13 cellular contexts compared by ENCODE assay signal in the genomic region with DNA sequence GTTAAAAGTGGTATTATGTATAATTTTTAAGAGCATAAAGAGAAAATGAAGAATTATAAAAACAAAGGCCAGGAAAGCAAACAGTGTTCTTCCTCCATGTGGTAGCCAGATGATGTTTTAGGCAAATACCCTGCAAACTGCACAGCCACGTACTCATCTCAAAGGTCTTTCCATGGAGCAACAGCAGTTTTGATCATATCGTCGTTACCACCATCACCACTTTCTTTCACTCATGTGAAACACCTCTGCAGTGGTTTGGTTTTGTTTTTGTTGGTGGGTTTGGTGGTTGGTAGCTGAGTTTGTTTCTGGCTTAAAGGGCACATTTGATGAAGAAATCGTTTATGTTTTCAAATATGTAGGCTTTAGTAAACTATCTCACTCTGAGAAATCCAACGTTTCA.
DNase-seq lines count a peak whose midpoint lies in the region; ATAC-seq lines count a peak whose summit lies in the region.
"Had no signal": no experiment of that assay in that cellular context is flagged by ENCODE, and none has a peak within 500 bp of the region (broad histone marks: within the 10 kb centered on the region; RNA-seq: fewer than 3 reads in every experiment).

No MANE protein-coding gene starts in this region.

- no peaks in the 10 kb centered on the region for H3K36me3 Mint-ChIP-seq in activated CD4-positive, alpha-beta T cell treated with anti-CD3 and anti-CD28 coated beads, Interleukin-2, amount 10 ng/mL, durations not matched to agents 24 days and 14 days (ENCODE audit: low read depth)
- no peaks in the 10 kb centered on the region for H3K36me3 Mint-ChIP-seq in T-helper 2 cell treated with Interferon-gamma antibody and Interleukin-4, amounts not matched to agents 5 μg/mL and 100 μg/mL, for 36 hours (ENCODE audit: low read depth)
- no peaks in the 10 kb centered on the region for H3K36me3 Mint-ChIP-seq in activated T-helper 17 cell treated with anti-CD3 and anti-CD28 coated beads, Interleukin-2, amount 50 U/mL, for 72 hours (ENCODE audit: low read depth)
- no peaks in the 10 kb centered on the region for H3K36me3 Mint-ChIP-seq in stimulated activated effector memory CD8-positive, alpha-beta T cell treated with anti-CD3 and anti-CD28 coated beads, Interleukin-12 subunit alpha, Interleukin-12 subunit beta, amount 100 ng/mL, for 72 hours
- H3K36me3 Mint-ChIP-seq: CD4-positive, CD25-positive, alpha-beta regulatory T cell; IgD-negative memory B cell had no signal

- H3K9me3 Mint-ChIP-seq in activated CD4-positive, alpha-beta T cell treated with anti-CD3 and anti-CD28 coated beads, Interleukin-2, amount 10 ng/mL, durations not matched to agents 24 days and 14 days, result no peaks in the 10 kb centered on the region
- H3K9me3 Mint-ChIP-seq in T-helper 2 cell treated with Interferon-gamma antibody and Interleukin-4, amounts not matched to agents 5 μg/mL and 100 μg/mL, for 36 hours, result peaks cover 6% of the 10 kb centered on the region
- H3K9me3 Mint-ChIP-seq in activated T-helper 17 cell treated with anti-CD3 and anti-CD28 coated beads, Interleukin-2, amount 50 U/mL, for 72 hours, result no peaks in the 10 kb centered on the region
- no peaks in the 10 kb centered on the region for H3K9me3 Mint-ChIP-seq in stimulated activated effector memory CD8-positive, alpha-beta T cell treated with anti-CD3 and anti-CD28 coated beads, Interleukin-12 subunit alpha, Interleukin-12 subunit beta, amount 100 ng/mL, for 72 hours
- H3K9me3 Mint-ChIP-seq: CD4-positive, CD25-positive, alpha-beta regulatory T cell; IgD-negative memory B cell had no signal

- ATAC-seq in activated T-helper 17 cell treated with anti-CD3 and anti-CD28 coated beads, Interleukin-2, amount 50 U/mL, for 72 hours (replicated peaks), result peak; percentile 45
- ATAC-seq in stimulated activated effector memory CD8-positive, alpha-beta T cell treated with anti-CD3 and anti-CD28 coated beads, Interleukin-12 subunit alpha, Interleukin-12 subunit beta, amount 100 ng/mL, for 72 hours, result peak; percentile 75
- ATAC-seq in GM19452 (IDR thresholded peaks at IDR 0.05; ENCODE audit: unreplicated experiment), result no peak
- no peak for ATAC-seq in HG02642 (IDR thresholded peaks at IDR 0.05; ENCODE audit: poor library complexity, unreplicated experiment)
- ATAC-seq: GM23338 had no signal

- no peak overlapping the region for H3K4me3 Mint-ChIP-seq in activated CD4-positive, alpha-beta T cell treated with anti-CD3 and anti-CD28 coated beads, Interleukin-2, amount 10 ng/mL, durations not matched to agents 24 days and 14 days
- no peak overlapping the region for H3K4me3 Mint-ChIP-seq in T-helper 2 cell treated with Interferon-gamma antibody and Interleukin-4, amounts not matched to agents 5 μg/mL and 100 μg/mL, for 36 hours
- H3K4me3 Mint-ChIP-seq in activated T-helper 17 cell treated with anti-CD3 and anti-CD28 coated beads, Interleukin-2, amount 50 U/mL, for 72 hours, result no peak overlapping the region
- H3K4me3 Mint-ChIP-seq in stimulated activated effector memory CD8-positive, alpha-beta T cell treated with anti-CD3 and anti-CD28 coated beads, Interleukin-12 subunit alpha, Interleukin-12 subunit beta, amount 100 ng/mL, for 72 hours, result peak overlapping the region; percentile 4
- H3K4me3 Mint-ChIP-seq: CD4-positive, CD25-positive, alpha-beta regulatory T cell; GM23338; IgD-negative memory B cell had no signal

- no peaks in the 10 kb centered on the region for H3K27me3 Mint-ChIP-seq in activated CD4-positive, alpha-beta T cell treated with anti-CD3 and anti-CD28 coated beads, Interleukin-2, amount 10 ng/mL, durations not matched to agents 24 days and 14 days
- H3K27me3 Mint-ChIP-seq in T-helper 2 cell treated with Interferon-gamma antibody and Interleukin-4, amounts not matched to agents 5 μg/mL and 100 μg/mL, for 36 hours (ENCODE audit: low read depth), result peaks cover 6% of the 10 kb centered on the region
- H3K27me3 Mint-ChIP-seq in activated T-helper 17 cell treated with anti-CD3 and anti-CD28 coated beads, Interleukin-2, amount 50 U/mL, for 72 hours, result no peaks in the 10 kb centered on the region
- H3K27me3 Mint-ChIP-seq: CD4-positive, CD25-positive, alpha-beta regulatory T cell; IgD-negative memory B cell had no signal

- H3K4me1 Mint-ChIP-seq in activated CD4-positive, alpha-beta T cell treated with anti-CD3 and anti-CD28 coated beads, Interleukin-2, amount 10 ng/mL, durations not matched to agents 24 days and 14 days, result no peaks in the 10 kb centered on the region
- H3K4me1 Mint-ChIP-seq in T-helper 2 cell treated with Interferon-gamma antibody and Interleukin-4, amounts not matched to agents 5 μg/mL and 100 μg/mL, for 36 hours (ENCODE audit: low read depth), result peaks cover 6% of the 10 kb centered on the region
- H3K4me1 Mint-ChIP-seq in activated T-helper 17 cell treated with anti-CD3 and anti-CD28 coated beads, Interleukin-2, amount 50 U/mL, for 72 hours, result no peaks in the 10 kb centered on the region
- peaks cover 8% of the 10 kb centered on the region for H3K4me1 Mint-ChIP-seq in stimulated activated effector memory CD8-positive, alpha-beta T cell treated with anti-CD3 and anti-CD28 coated beads, Interleukin-12 subunit alpha, Interleukin-12 subunit beta, amount 100 ng/mL, for 72 hours
- H3K4me1 Mint-ChIP-seq: CD4-positive, CD25-positive, alpha-beta regulatory T cell; GM23338; IgD-negative memory B cell had no signal

- DNase-seq in activated CD4-positive, alpha-beta T cell treated with anti-CD3 and anti-CD28 coated beads, Interleukin-2, amount 10 ng/mL, durations not matched to agents 24 days and 14 days, result peak; percentile 56
- DNase-seq in activated CD4-positive, alpha-beta T cell treated with anti-CD3 and anti-CD28 coated beads, Interleukin-2, amount 50 U/mL, for 1 hour, result no peak
- DNase-seq in T-helper 2 cell treated with Interferon-gamma antibody and Interleukin-4, amounts not matched to agents 5 μg/mL and 100 μg/mL, for 36 hours (ENCODE audit: low spot score), result peak; percentile 3
- DNase-seq in stimulated activated effector memory CD8-positive, alpha-beta T cell treated with anti-CD3 and anti-CD28 coated beads, Interleukin-12 subunit alpha, Interleukin-12 subunit beta, amount 100 ng/mL, for 72 hours (ENCODE audit: low spot score in 2 of 2), result no peak
- DNase-seq in dedifferentiated amniotic fluid mesenchymal stem cell (ENCODE audit: extremely low spot score), result no peak
- DNase-seq: CD4-positive, CD25-positive, alpha-beta regulatory T cell; DMS79; H7 had no signal

- intact Hi-C loops in activated CD4-positive, alpha-beta T cell treated with anti-CD3 and anti-CD28 coated beads, Interleukin-2, amount 10 ng/mL, durations not matched to agents 24 days and 14 days (cut with micrococcal nuclease), result no loop called here

- H3K27ac Mint-ChIP-seq in activated CD4-positive, alpha-beta T cell treated with anti-CD3 and anti-CD28 coated beads, Interleukin-2, amount 10 ng/mL, durations not matched to agents 24 days and 14 days, result no peak overlapping the region
- H3K27ac Mint-ChIP-seq in T-helper 2 cell treated with Interferon-gamma antibody and Interleukin-4, amounts not matched to agents 5 μg/mL and 100 μg/mL, for 36 hours, result no peak overlapping the region
- no peak overlapping the region for H3K27ac Mint-ChIP-seq in activated T-helper 17 cell treated with anti-CD3 and anti-CD28 coated beads, Interleukin-2, amount 50 U/mL, for 72 hours
- no peak overlapping the region for H3K27ac Mint-ChIP-seq in stimulated activated effector memory CD8-positive, alpha-beta T cell treated with anti-CD3 and anti-CD28 coated beads, Interleukin-12 subunit alpha, Interleukin-12 subunit beta, amount 100 ng/mL, for 72 hours
- H3K27ac Mint-ChIP-seq: CD4-positive, CD25-positive, alpha-beta regulatory T cell; GM23338; IgD-negative memory B cell had no signal

Comparison
In these comparisons a context has a peak if more than half of its experiments do, and no peak if none do; other contexts are left out.
1. DNase-seq: peak in activated CD4-positive, alpha-beta T cell treated with anti-CD3 and anti-CD28 coated beads, Interleukin-2, amount 10 ng/mL, durations not matched to agents 24 days and 14 days (single experiment) and T-helper 2 cell treated with Interferon-gamma antibody and Interleukin-4, amounts not matched to agents 5 μg/mL and 100 μg/mL, for 36 hours (single experiment); none in activated CD4-positive, alpha-beta T cell treated with anti-CD3 and anti-CD28 coated beads, Interleukin-2, amount 50 U/mL, for 1 hour (single experiment), stimulated activated effector memory CD8-positive, alpha-beta T cell treated with anti-CD3 and anti-CD28 coated beads, Interleukin-12 subunit alpha, Interleukin-12 subunit beta, amount 100 ng/mL, for 72 hours (0 of 2) and dedifferentiated amniotic fluid mesenchymal stem cell (single experiment).
2. ATAC-seq: peak in activated T-helper 17 cell treated with anti-CD3 and anti-CD28 coated beads, Interleukin-2, amount 50 U/mL, for 72 hours (single experiment) and stimulated activated effector memory CD8-positive, alpha-beta T cell treated with anti-CD3 and anti-CD28 coated beads, Interleukin-12 subunit alpha, Interleukin-12 subunit beta, amount 100 ng/mL, for 72 hours (single experiment); none in GM19452 (single experiment) and HG02642 (single experiment).